In the genomic region with DNA sequence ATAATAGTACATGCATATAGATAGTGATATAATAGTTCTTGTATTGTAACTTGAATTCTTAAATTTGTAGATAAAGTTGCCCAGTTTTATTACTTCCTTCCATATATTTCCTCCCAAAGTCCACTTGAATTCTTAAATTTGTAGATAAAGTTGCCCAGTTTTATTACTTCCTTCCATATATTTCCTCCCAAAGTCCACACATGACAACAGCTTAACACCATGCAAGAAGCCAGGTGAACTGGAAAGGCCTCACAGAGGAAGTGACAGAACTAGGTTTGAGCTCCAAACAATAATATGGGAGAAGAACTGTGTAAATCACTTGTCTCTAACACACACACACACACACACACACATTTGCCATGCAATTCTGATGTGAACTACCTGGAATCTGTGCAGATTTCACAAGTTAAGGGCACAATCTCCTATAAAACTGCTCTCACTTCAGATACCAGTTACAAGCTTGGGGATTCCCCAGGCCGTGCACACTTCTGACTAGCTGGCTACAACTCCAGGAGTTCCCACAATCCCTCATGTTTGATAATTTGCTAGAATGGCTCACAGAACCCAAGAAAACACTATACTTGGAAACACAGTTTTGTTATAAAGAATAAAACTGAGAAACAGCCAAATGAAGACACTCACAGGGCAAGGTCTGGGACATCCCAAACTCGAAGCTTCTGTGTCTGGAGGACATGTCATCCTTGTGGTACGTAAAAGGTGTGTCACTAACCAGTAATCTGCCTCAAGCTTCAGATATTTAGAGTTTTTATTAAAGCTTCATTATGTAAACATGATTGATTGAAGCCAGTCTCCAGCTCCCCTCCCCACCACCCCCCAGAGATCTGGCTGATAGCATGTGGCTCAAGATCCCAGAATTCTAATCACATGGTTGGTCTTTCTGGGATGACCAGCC, we compare ENCODE assay signal across 17 cellular contexts. TPM values are rescaled to one million over a fixed set of nuclear protein-coding genes. Genes with fewer than 3 reads are reported as not detected.
DNase-seq lines count a peak whose midpoint lies in the region; ATAC-seq, FAIRE-seq and TF ChIP-seq lines count a peak whose summit lies in the region.
"Had no signal": no experiment of that assay in that cellular context is flagged by ENCODE, and none has a peak within 500 bp of the region (broad histone marks: within the 10 kb centered on the region; RNA-seq: fewer than 3 reads in every experiment).

No MANE protein-coding gene starts in this region.

- TF ChIP-seq CTCF in GM23338 (conservative IDR thresholded peaks at IDR 0.05; ENCODE audit: low read depth in 2 of 2) (no peak), hepatocyte (IDR thresholded peaks at IDR 0.05; ENCODE audit: poor library complexity) (no peak), pancreas (IDR thresholded peaks at IDR 0.05) (no peak), BE2C (IDR thresholded peaks at IDR 0.05; ENCODE audit: low read depth, low read length) (no peak)

- H3K4me2 ChIP-seq in GM23338 (no peak overlapping the region), hepatocyte (no peak overlapping the region)
- H3K4me2 ChIP-seq: PC-9 had no signal

- H3K27me3 ChIP-seq in GM23338 (ENCODE audit: insufficient read depth), result no peaks in the 10 kb centered on the region
- no peaks in the 10 kb centered on the region for H3K27me3 ChIP-seq in hepatocyte
- no peaks in the 10 kb centered on the region for H3K27me3 ChIP-seq in pancreas
- no peaks in the 10 kb centered on the region for H3K27me3 ChIP-seq in BE2C

- H3K27me3 Mint-ChIP-seq in GM23338 (ENCODE audit: insufficient read depth, low read depth, poor library complexity), result peaks cover 2% of the 10 kb centered on the region
- H3K27me3 Mint-ChIP-seq in activated T-helper 17 cell treated with anti-CD3 and anti-CD28 coated beads, Interleukin-2, amount 50 U/mL, for 72 hours, result no peaks in the 10 kb centered on the region
- H3K27me3 Mint-ChIP-seq: B cell had no signal

- H3K36me3 Mint-ChIP-seq in GM23338 (ENCODE audit: low read depth), result no peaks in the 10 kb centered on the region
- H3K36me3 Mint-ChIP-seq in activated T-helper 17 cell treated with anti-CD3 and anti-CD28 coated beads, Interleukin-2, amount 50 U/mL, for 72 hours (ENCODE audit: low read depth), result no peaks in the 10 kb centered on the region
- H3K36me3 Mint-ChIP-seq: CD8-positive, alpha-beta memory T cell had no signal

- no peaks in the 10 kb centered on the region for H3K4me1 ChIP-seq in GM23338 (ENCODE audit: insufficient read depth)
- no peaks in the 10 kb centered on the region for H3K4me1 ChIP-seq in hepatocyte (ENCODE audit: insufficient read depth)
- H3K4me1 ChIP-seq in pancreas, result no peaks in the 10 kb centered on the region
- no peaks in the 10 kb centered on the region; the same call in 1 of the 2 replicates for H3K4me1 ChIP-seq in BE2C

- intact Hi-C loops in pancreas (cut with DNase I), result no loop called here

- no peak overlapping the region for H3K27ac Mint-ChIP-seq in GM23338
- H3K27ac Mint-ChIP-seq in activated T-helper 17 cell treated with anti-CD3 and anti-CD28 coated beads, Interleukin-2, amount 50 U/mL, for 72 hours, result no peak overlapping the region
- H3K27ac Mint-ChIP-seq: B cell; CD8-positive, alpha-beta memory T cell had no signal

- FAIRE-seq in pancreas (lab: Jason Lieb, UNC) (peak; percentile 53), GM19239 (lab: Jason Lieb, UNC) (no peak)

- H3K27ac ChIP-seq in GM23338 (ENCODE audit: low read depth) (no peak overlapping the region), hepatocyte (peak overlapping the region; percentile 50), pancreas (no peak overlapping the region)
- H3K27ac ChIP-seq: PC-9 had no signal

- H3K9me2 ChIP-seq in GM23338 (ENCODE audit: insufficient read depth) (0 out of 2 replicates have a peak, but pooled peaks cover 5% of the 10 kb centered on the region), hepatocyte (replicated peaks; ENCODE audit: insufficient read depth) (no peaks in the 10 kb centered on the region)

- no peak overlapping the region for H3K4me3 Mint-ChIP-seq in GM23338
- H3K4me3 Mint-ChIP-seq in activated T-helper 17 cell treated with anti-CD3 and anti-CD28 coated beads, Interleukin-2, amount 50 U/mL, for 72 hours, result no peak overlapping the region
- H3K4me3 Mint-ChIP-seq: B cell had no signal

- no peaks in the 10 kb centered on the region for H3K79me2 ChIP-seq in GM23338 (replicated peaks; ENCODE audit: insufficient read depth)
- no peaks in the 10 kb centered on the region for H3K79me2 ChIP-seq in hepatocyte

- 73% methylated on average over 3 of the region's 3 CpGs for whole genome bisulfite sequencing in hepatocyte (ENCODE audit: low lambda C conversion rate, missing lambda C conversion rate)
- 79 to 80% methylated on average over 3 of the region's 3 CpGs for WGBS in pancreas, 2 donors

- H3F3A ChIP-seq in GM23338 (replicated peaks; ENCODE audit: low read depth), result no peaks in the 10 kb centered on the region

- H4K20me1 ChIP-seq in GM23338 (replicated peaks; ENCODE audit: insufficient read depth), result no peaks in the 10 kb centered on the region
- H4K20me1 ChIP-seq in hepatocyte (ENCODE audit: insufficient read depth, poor library complexity, severe bottlenecking), result no peaks in the 10 kb centered on the region

- H2AFZ ChIP-seq in GM23338 (peak overlapping the region; percentile 59; the same call in 1 of the 2 replicates), hepatocyte (no peak overlapping the region)
- H2AFZ ChIP-seq: PC-9 had no signal

- H3K4me3 ChIP-seq in GM23338, result no peak overlapping the region
- no peak overlapping the region for H3K4me3 ChIP-seq in hepatocyte
- H3K4me3 ChIP-seq in pancreas, result no peak overlapping the region
- H3K4me3 ChIP-seq in BE2C (ENCODE audit: low read depth, low read length), result no peak overlapping the region
- H3K4me3 ChIP-seq: HAP-1, PC-9 had no signal

- H3K9me3 ChIP-seq in hepatocyte (ENCODE audit: low read depth) (no peaks in the 10 kb centered on the region), pancreas (no peaks in the 10 kb centered on the region), BE2C (no peaks in the 10 kb centered on the region)
- H3K9me3 ChIP-seq: HAP-1 had no signal

- H3K36me3 ChIP-seq in GM23338 (ENCODE audit: insufficient read depth) (no peaks in the 10 kb centered on the region), hepatocyte (replicated peaks; ENCODE audit: insufficient read depth, low read depth) (no peaks in the 10 kb centered on the region), pancreas (no peaks in the 10 kb centered on the region), BE2C (no peaks in the 10 kb centered on the region)
- H3K36me3 ChIP-seq: HAP-1 had no signal

- ATAC-seq in GM23338, result no peak
- peak; percentile 40 for ATAC-seq in activated T-helper 17 cell treated with anti-CD3 and anti-CD28 coated beads, Interleukin-2, amount 50 U/mL, for 72 hours (replicated peaks)
- peak in 2 of 4 donors; percentile 52 to 56 for ATAC-seq in pancreas
- no peak for ATAC-seq in GM21717 (IDR thresholded peaks at IDR 0.05; ENCODE audit: unreplicated experiment)

- H3K9me3 Mint-ChIP-seq in GM23338, result no peaks in the 10 kb centered on the region
- no peaks in the 10 kb centered on the region for H3K9me3 Mint-ChIP-seq in activated T-helper 17 cell treated with anti-CD3 and anti-CD28 coated beads, Interleukin-2, amount 50 U/mL, for 72 hours
- H3K9me3 Mint-ChIP-seq: CD8-positive, alpha-beta memory T cell had no signal

- DNase-seq in GM23338 (ENCODE audit: low spot score), result no peak
- peak; percentile 26 for DNase-seq in hepatocyte (ENCODE audit: low spot score)
- no peak for DNase-seq in pancreas
- DNase-seq in BE2C, result no peak
- no peak for DNase-seq in GM19239 (ENCODE audit: insufficient read length, low spot score)
- no peak for DNase-seq in effector CD4-positive, alpha-beta T cell
- DNase-seq: ACHN; CD8-positive, alpha-beta memory T cell; GF-D8; NCI-H146; NCI-H345; NCI-H69; PC-9 had no signal

- H3K4me1 Mint-ChIP-seq in GM23338, result no peaks in the 10 kb centered on the region
- no peaks in the 10 kb centered on the region for H3K4me1 Mint-ChIP-seq in activated T-helper 17 cell treated with anti-CD3 and anti-CD28 coated beads, Interleukin-2, amount 50 U/mL, for 72 hours

TF ChIP-seq in GM23338, 12 proteins besides CTCF, POLR2A, EP300 and RAD21 (continues in another document):
- TF ChIP-seq POLR2AphosphoS5 (IDR thresholded peaks at IDR 0.05; ENCODE audit: low read depth), result no peak
- TF ChIP-seq EZH2phosphoT487 (IDR thresholded peaks at IDR 0.05; ENCODE audit: unreplicated experiment), result no peak
- no peak for TF ChIP-seq JUNB (IDR thresholded peaks at IDR 0.05; ENCODE audit: unreplicated experiment)
- no peak for TF ChIP-seq EZH2 (IDR thresholded peaks at IDR 0.05; ENCODE audit: low read depth, unreplicated experiment)

RNA-seq across cellular contexts. Expression of a gene that starts 31.0 kb away (rescaled TPM):
- 14.1 and 16.5 TPM in 2 replicates for total RNA-seq in GM23338 (2014; rRNA removed; shearing (Covaris generic))
- polyA plus RNA-seq in GM23338 (2016; fragmentation: Nextera tagmentation; extraction: Ambion mirVana) (9.8 and 9.9 TPM in 2 replicates), hepatocyte (13.9 and 19.7 TPM in 2 replicates), pancreas (1 to 10 TPM; 3.5 to 8.1 TPM)
- 100 to 1,000 TPM in 1 of 2 donors, 10 to 100 TPM in 1; 65.5 to 104 TPM for total RNA-seq in activated T-helper 17 cell treated with anti-CD3 and anti-CD28 coated beads, Interleukin-2, amount 50 U/mL, for 72 hours
- total RNA-seq in hepatocyte (44.6 and 66.5 TPM in 2 replicates), pancreas (10 to 100 TPM; 17.1 to 48.1 (median 23.4) TPM)
- 13.0 TPM for polyA plus RNA-seq in BE2C (2012; ENCODE audit: insufficient read depth, insufficient read length, low read depth)

RNA-seq across cellular contexts. Expression of a gene that starts 37.6 kb away (rescaled TPM):
- not detected in 2 replicates for total RNA-seq in GM23338 (2014; rRNA removed; shearing (Covaris generic))
- polyA plus RNA-seq in GM23338 (2016; fragmentation: Nextera tagmentation; extraction: Ambion mirVana), result 0.73 TPM in 1 of 2 replicates, not detected in the other
- 10 to 100 TPM; 37.2 to 74.0 TPM for total RNA-seq in activated T-helper 17 cell treated with anti-CD3 and anti-CD28 coated beads, Interleukin-2, amount 50 U/mL, for 72 hours
- 0.56 and 0.87 TPM in 2 replicates for total RNA-seq in hepatocyte
- polyA plus RNA-seq in hepatocyte, result 1.5 and 2.0 TPM in 2 replicates
- total RNA-seq in pancreas, result 1 to 10 TPM in 4 of 6 donors, under 1 TPM in 2; 0.22 to 9.3 (median 2.5) TPM
- 1 to 10 TPM in 1 of 2 donors, under 1 TPM in 1; 0.87 to 1.2 TPM for polyA plus RNA-seq in pancreas
- polyA plus RNA-seq in BE2C (2012; ENCODE audit: insufficient read depth, insufficient read length, low read depth), result 0.80 TPM
